In genomic region chr17:1000597-1001490, GRCh38 we compare ENCODE assay signal across 9 cellular contexts. TPM values are rescaled to one million over a fixed set of nuclear protein-coding genes. Genes with fewer than 3 reads are reported as not detected.
DNase-seq lines count a peak whose midpoint lies in the region; ATAC-seq and TF ChIP-seq lines count a peak whose summit lies in the region.
"Had no signal": no experiment of that assay in that cellular context is flagged by ENCODE, and none has a peak within 500 bp of the region (broad histone marks: within the 10 kb centered on the region; RNA-seq: fewer than 3 reads in every experiment).

No MANE protein-coding gene starts in this region.

- DNase-seq in EH (ENCODE audit: low read depth) (peak; percentile 97), T1000 (lab: John Stamatoyannopoulos, UW) (peak; percentile 50), foreskin melanocyte (peak; percentile 81), Karpas-422 (no peak)
- DNase-seq in activated CD4-positive, alpha-beta T cell treated with anti-CD3 and anti-CD28 coated beads for 36 hours: no peak
- no peak for DNase-seq in stimulated activated naive CD4-positive, alpha-beta T cell (lab: John Stamatoyannopoulos, UW)
- DNase-seq: activated CD4-positive, alpha-beta T cell treated with anti-CD3 and anti-CD28 coated beads for 4 hours had no signal

- no peaks in the 10 kb centered on the region for H3K9me2 ChIP-seq in Karpas-422 (replicated peaks; ENCODE audit: insufficient read depth, low read length)

- H3K27me3 ChIP-seq in parathyroid adenoma (ENCODE audit: control insufficient read depth, insufficient read depth, low read length) (no peaks in the 10 kb centered on the region), Karpas-422 (ENCODE audit: low read length) (no peaks in the 10 kb centered on the region)

- H3K4me1 Mint-ChIP-seq in activated CD4-positive, alpha-beta T cell treated with anti-CD3 and anti-CD28 coated beads for 36 hours: peaks cover 27% of the 10 kb centered on the region

- intact Hi-C loops in activated CD4-positive, alpha-beta T cell treated with anti-CD3 and anti-CD28 coated beads for 36 hours (cut with DNase I, micrococcal nuclease): no loop called here

- CTCF ChIA-PET in activated CD4-positive, alpha-beta T cell treated with anti-CD3 and anti-CD28 coated beads for 36 hours (lab: Charles Lee): interaction anchor here (0.7 to 5.8 kb wide), 4 partner anchors 20 to 202 kb away, joined by 3 to 43 read pairs (median 4); no protein-coding TSS in a partner anchor

- H3K9me3 ChIP-seq in parathyroid adenoma (ENCODE audit: control insufficient read depth, low read length) (no peaks in the 10 kb centered on the region), Karpas-422 (ENCODE audit: low read length) (no peaks in the 10 kb centered on the region)

- no peaks in the 10 kb centered on the region for H3K36me3 ChIP-seq in parathyroid adenoma (ENCODE audit: control insufficient read depth, insufficient read depth, low read length)
- H3K36me3 ChIP-seq in Karpas-422 (ENCODE audit: insufficient read depth, low read length): peaks cover 25% of the 10 kb centered on the region; the same call in 1 of the 2 replicates

- H3K4me3 ChIP-seq in parathyroid adenoma (ENCODE audit: low read depth, low read length) (no peak overlapping the region), Karpas-422 (ENCODE audit: low read length) (no peak overlapping the region)

- H3K27me3 Mint-ChIP-seq in activated CD4-positive, alpha-beta T cell treated with anti-CD3 and anti-CD28 coated beads for 36 hours: no peaks in the 10 kb centered on the region

- H2AFZ ChIP-seq in parathyroid adenoma: no peak overlapping the region
- H2AFZ ChIP-seq in Karpas-422 (ENCODE audit: low read length): no peak overlapping the region

- peaks cover 29% of the 10 kb centered on the region for H3K36me3 Mint-ChIP-seq in activated CD4-positive, alpha-beta T cell treated with anti-CD3 and anti-CD28 coated beads for 36 hours (ENCODE audit: low read depth)

- no peak for ATAC-seq in activated CD4-positive, alpha-beta T cell treated with anti-CD3 and anti-CD28 coated beads for 36 hours
- ATAC-seq in GM18517 (IDR thresholded peaks at IDR 0.05; ENCODE audit: unreplicated experiment): no peak

- H3K9me3 Mint-ChIP-seq in activated CD4-positive, alpha-beta T cell treated with anti-CD3 and anti-CD28 coated beads for 36 hours (ENCODE audit: low read depth): no peaks in the 10 kb centered on the region

- H3K79me2 ChIP-seq in parathyroid adenoma (peaks cover 9% of the 10 kb centered on the region), Karpas-422 (ENCODE audit: low read length) (peaks cover 14% of the 10 kb centered on the region)

- TF ChIP-seq CTCF in parathyroid adenoma (IDR thresholded peaks at IDR 0.05): no peak

- H3K27ac ChIP-seq in parathyroid adenoma: peak overlapping the region; percentile 48
- no peak overlapping the region for H3K27ac ChIP-seq in Karpas-422 (ENCODE audit: low read length)

- no peak overlapping the region for H3K9ac ChIP-seq in parathyroid adenoma
- H3K9ac ChIP-seq in Karpas-422 (ENCODE audit: low read length): no peak overlapping the region

- no peak overlapping the region for H3K27ac Mint-ChIP-seq in activated CD4-positive, alpha-beta T cell treated with anti-CD3 and anti-CD28 coated beads for 36 hours

- H3K4me1 ChIP-seq in parathyroid adenoma: peaks cover 21% of the 10 kb centered on the region
- H3K4me1 ChIP-seq in Karpas-422 (ENCODE audit: low read length): peaks cover 17% of the 10 kb centered on the region

- H3K4me2 ChIP-seq in parathyroid adenoma (ENCODE audit: low read length): peak overlapping the region; percentile 18
- H3K4me2 ChIP-seq in Karpas-422 (ENCODE audit: low read depth, low read length, poor library complexity, severe bottlenecking): no peak overlapping the region

- H4K20me1 ChIP-seq in Karpas-422 (ENCODE audit: insufficient read depth, low read depth, low read length): peaks cover 28% of the 10 kb centered on the region

- POLR2A ChIA-PET in activated CD4-positive, alpha-beta T cell treated with anti-CD3 and anti-CD28 coated beads for 36 hours (lab: Charles Lee): no interaction called here

- H3K4me3 Mint-ChIP-seq in activated CD4-positive, alpha-beta T cell treated with anti-CD3 and anti-CD28 coated beads for 36 hours: no peak overlapping the region

RNA-seq across cellular contexts. Expression of gene TIMM22, which starts 3.9 kb away (rescaled TPM):
- total RNA-seq in activated CD4-positive, alpha-beta T cell treated with anti-CD3 and anti-CD28 coated beads for 36 hours: 1 to 10 TPM; 9.4 to 9.8 TPM
- 4.7 and 7.2 TPM in 2 replicates for total RNA-seq in Karpas-422 (2014; rRNA removed; shearing (Covaris generic); ENCODE audit: low replicate concordance)

RNA-seq across cellular contexts. Expression of gene NXN, which starts 21.3 kb away (rescaled TPM):
- 1 to 10 TPM in 1 of 2 experiments, under 1 TPM in 1; 0.93 to 1.4 TPM for total RNA-seq in activated CD4-positive, alpha-beta T cell treated with anti-CD3 and anti-CD28 coated beads for 36 hours
- total RNA-seq in Karpas-422 (2014; rRNA removed; shearing (Covaris generic); ENCODE audit: low replicate concordance): 1.1 TPM in 1 of 2 replicates, not detected in the other

Comparison
In these comparisons a context has a peak if more than half of its experiments do, and no peak if none do; other contexts are left out.
1. DNase-seq: peak in EH (single experiment), T1000 (single experiment) and foreskin melanocyte (single experiment); none in activated CD4-positive, alpha-beta T cell treated with anti-CD3 and anti-CD28 coated beads for 36 hours (single experiment), stimulated activated naive CD4-positive, alpha-beta T cell (0 of 6) and Karpas-422 (single experiment).